ENCODE assay signal across 15 cellular contexts in the genomic region with DNA sequence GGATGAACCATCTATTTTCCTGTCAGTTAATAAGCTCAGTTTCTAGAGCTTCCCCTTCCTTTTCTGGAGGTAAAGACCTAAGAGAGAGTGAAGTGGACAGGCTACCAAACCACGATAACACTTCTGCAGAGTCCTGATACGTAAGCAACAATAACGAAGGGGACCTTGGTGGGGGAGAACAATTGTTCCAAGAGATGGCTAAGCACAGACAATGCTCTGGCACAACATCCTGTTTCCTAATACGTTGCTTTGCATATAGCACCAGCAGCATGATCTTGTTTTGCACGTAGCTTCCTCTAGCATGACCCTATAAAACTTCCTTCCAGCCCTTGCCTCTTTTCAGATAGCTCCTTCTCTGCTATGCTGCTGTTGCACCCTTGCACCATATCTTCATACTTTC.
A peak's percentile ranks its signal among the peaks of the same experiment; 100 is the strongest.
DNase-seq lines count a peak whose midpoint lies in the region; ATAC-seq and TF ChIP-seq lines count a peak whose summit lies in the region.
"Had no signal": no experiment of that assay in that cellular context is flagged by ENCODE, and none has a peak within 500 bp of the region (broad histone marks: within the 10 kb centered on the region; RNA-seq: fewer than 3 reads in every experiment).

No MANE protein-coding gene starts in this region.

- no peak for TF ChIP-seq CTCF in DOHH2 (IDR thresholded peaks at IDR 0.05; ENCODE audit: low read depth, low read length, poor library complexity, severe bottlenecking)
- no peak for TF ChIP-seq CTCF in OCI-LY7 (conservative IDR thresholded peaks at IDR 0.05; ENCODE audit: low read length)

- ATAC-seq in GM19324 (IDR thresholded peaks at IDR 0.05; ENCODE audit: low FRiP score, unreplicated experiment): peak; percentile 50
- peak; percentile 63 for ATAC-seq in HG03108 (IDR thresholded peaks at IDR 0.05; ENCODE audit: unreplicated experiment)
- ATAC-seq: left cardiac atrium, T-cell had no signal

- peak; percentile 66 for DNase-seq in OCI-LY7 (ENCODE audit: low spot score)
- DNase-seq in activated CD4-positive, alpha-beta T cell treated with anti-CD3 and anti-CD28 coated beads for 48 hours: no peak
- no peak for DNase-seq in NCI-H748 (lab: John Stamatoyannopoulos, UW; ENCODE audit: unreplicated experiment)
- no peak for DNase-seq in activated CD4-positive, alpha-beta T cell treated with anti-CD3 and anti-CD28 coated beads, Interleukin-2, amount 50 U/mL, for 1 hour
- DNase-seq in ureter (ENCODE audit: low spot score): no peak
- DNase-seq: ACHN; activated T-cell treated with anti-CD3 and anti-CD28 coated beads, Interleukin-2, amount 50 U/mL, for 24 hours; Caco-2; left cardiac atrium; NCI-H2107; T-cell had no signal

- H3K4me2 ChIP-seq in DOHH2 (ENCODE audit: low read length) (peak overlapping the region; percentile 52), OCI-LY7 (ENCODE audit: low read length) (peak overlapping the region; percentile 46)

- no TSS peak for BruUV-seq in OCI-LY7 (replicated peaks; lab: Mats Ljungman, UMichigan)

- no peaks in the 10 kb centered on the region for H4K20me1 ChIP-seq in DOHH2 (ENCODE audit: control insufficient read depth, insufficient read depth, low read depth, low read length)
- no peaks in the 10 kb centered on the region for H4K20me1 ChIP-seq in OCI-LY7 (ENCODE audit: insufficient read depth, low read length)

- H3K9me3 ChIP-seq in DOHH2 (ENCODE audit: control insufficient read depth, insufficient read depth, low read length): no peaks in the 10 kb centered on the region
- no peaks in the 10 kb centered on the region for H3K9me3 ChIP-seq in OCI-LY7 (ENCODE audit: low read length)
- H3K9me3 ChIP-seq: Caco-2, prostate gland had no signal

- H3K9me2 ChIP-seq in DOHH2 (replicated peaks; ENCODE audit: control insufficient read depth, low read length): no peaks in the 10 kb centered on the region
- no peaks in the 10 kb centered on the region for H3K9me2 ChIP-seq in OCI-LY7 (ENCODE audit: insufficient read depth, low read length)

- peak overlapping the region; percentile 77 for H2AFZ ChIP-seq in OCI-LY7 (ENCODE audit: low read length)

- no peaks in the 10 kb centered on the region for H3K27me3 ChIP-seq in DOHH2 (ENCODE audit: control insufficient read depth, low read length)

- H3K4me1 ChIP-seq in DOHH2 (ENCODE audit: control insufficient read depth, low read length) (peaks cover 14% of the 10 kb centered on the region), OCI-LY7 (ENCODE audit: insufficient read depth, low read length, poor library complexity, severe bottlenecking) (peaks cover 12% of the 10 kb centered on the region)
- H3K4me1 ChIP-seq: Caco-2, prostate gland had no signal

- POLR2A ChIA-PET in OCI-LY7 (lab: Charles Lee): interaction anchor here (0.7 kb wide), 2 partner anchors 8 to 10 kb away, joined by 4 read pairs; no protein-coding TSS in a partner anchor

- CTCF ChIA-PET in OCI-LY7 (lab: Charles Lee; ENCODE audit: unreplicated experiment): interaction anchor here (0.5 kb wide), 1 partner anchor 180 kb away, joined by 3 read pairs; no protein-coding TSS in a partner anchor

- H3F3A ChIP-seq in DOHH2 (ENCODE audit: control insufficient read depth, insufficient read depth): no peaks in the 10 kb centered on the region

- intact Hi-C loops in OCI-LY7 (cut with micrococcal nuclease; ENCODE audit: unreplicated experiment): no loop called here

- H3K27ac ChIP-seq in DOHH2 (ENCODE audit: low read depth, low read length) (no peak overlapping the region), OCI-LY7 (ENCODE audit: low read depth, low read length, poor library complexity, severe bottlenecking) (no peak overlapping the region)
- H3K27ac ChIP-seq: prostate gland had no signal

- H3K79me2 ChIP-seq in DOHH2 (ENCODE audit: control insufficient read depth, low read length) (no peaks in the 10 kb centered on the region), OCI-LY7 (ENCODE audit: insufficient read depth, low read depth, low read length) (no peaks in the 10 kb centered on the region)

- H3K4me3 ChIP-seq in DOHH2 (ENCODE audit: low read length): peak overlapping the region; percentile 39
- H3K4me3 ChIP-seq in OCI-LY7 (ENCODE audit: low read depth, low read length, poor library complexity, severe bottlenecking): peak overlapping the region; percentile 16
- H3K4me3 ChIP-seq: prostate gland had no signal

- H3K36me3 ChIP-seq in DOHH2 (ENCODE audit: control insufficient read depth, low read length) (no peaks in the 10 kb centered on the region), OCI-LY7 (ENCODE audit: insufficient read depth, low read length) (no peaks in the 10 kb centered on the region)
- H3K36me3 ChIP-seq: prostate gland had no signal
